ENCODE assay signal across 24 cellular contexts in genomic region chr18:36302676-36303075, GRCh38. TPM values are rescaled to one million over a fixed set of nuclear protein-coding genes. Genes with fewer than 3 reads are reported as not detected.
DNase-seq lines count a peak whose midpoint lies in the region; ATAC-seq, FAIRE-seq and TF ChIP-seq lines count a peak whose summit lies in the region.
"Had no signal": no experiment of that assay in that cellular context is flagged by ENCODE, and none has a peak within 500 bp of the region (broad histone marks: within the 10 kb centered on the region; RNA-seq: fewer than 3 reads in every experiment).

No MANE protein-coding gene starts in this region.

- POLR2A ChIA-PET in GM12878 (lab: Charles Lee): interaction anchor here (0.9 to 6.4 kb wide), 9 partner anchors 9 to 117 kb away, joined by 3 to 51 read pairs (median 6); no protein-coding TSS in a partner anchor

- no peak for FAIRE-seq in GM12878 (lab: Jason Lieb, UNC)
- peak; percentile 74 for FAIRE-seq in keratinocyte (lab: Jason Lieb, UNC)
- FAIRE-seq: endometrium had no signal

- no peaks in the 10 kb centered on the region for H3K9me3 Mint-ChIP-seq in HFFc6
- H3K9me3 Mint-ChIP-seq: activated naive CD4-positive, alpha-beta T cell treated with anti-CD3 and anti-CD28 coated beads, Interleukin-2, amount 50 U/mL, for 72 hours; CD8-positive, alpha-beta memory T cell; natural killer cell treated with Interleukin-12 subunit alpha and Interleukin-12 subunit beta and Interleukin-15 and Interleukin-18, amount 100 ng/mL, for 72 hours; stimulated activated naive CD8-positive, alpha-beta T cell treated with anti-CD3 and anti-CD28 coated beads, Interleukin-15, Interleukin-2, amounts not matched to agents 100 ng/mL and 50 ng/mL, for 24 hours; T-cell had no signal

- peak overlapping the region; percentile 19; the same call in 1 of the 2 replicates for H3K27ac Mint-ChIP-seq in HFFc6
- H3K27ac Mint-ChIP-seq: activated CD8-positive, alpha-beta memory T cell treated with anti-CD3 and anti-CD28 coated beads, Interleukin-2, amount 10 ng/mL, durations not matched to agents 7 days and 5 days; activated naive CD4-positive, alpha-beta T cell treated with anti-CD3 and anti-CD28 coated beads, Interleukin-2, amount 50 U/mL, for 72 hours; CD8-positive, alpha-beta memory T cell; natural killer cell treated with Interleukin-12 subunit alpha and Interleukin-12 subunit beta and Interleukin-15 and Interleukin-18, amount 100 ng/mL, for 72 hours; stimulated activated naive CD8-positive, alpha-beta T cell treated with anti-CD3 and anti-CD28 coated beads, Interleukin-15, Interleukin-2, amounts not matched to agents 100 ng/mL and 50 ng/mL, for 24 hours; T-cell had no signal

- H3K9me3 ChIP-seq in GM12878 (replicated peaks; ENCODE audit: control insufficient read depth, insufficient read depth, low read length) (no peaks in the 10 kb centered on the region), keratinocyte (ENCODE audit: control insufficient read depth, low read depth, low read length) (no peaks in the 10 kb centered on the region), smooth muscle cell (replicated peaks; ENCODE audit: low read depth) (no peaks in the 10 kb centered on the region)
- H3K9me3 ChIP-seq: body of pancreas, colonic mucosa had no signal

- no peaks in the 10 kb centered on the region; the same call in 1 of the 2 replicates for H3K36me3 Mint-ChIP-seq in HFFc6 (ENCODE audit: low read depth)
- H3K36me3 Mint-ChIP-seq: activated CD8-positive, alpha-beta memory T cell treated with anti-CD3 and anti-CD28 coated beads, Interleukin-2, amount 10 ng/mL, durations not matched to agents 7 days and 5 days; activated naive CD4-positive, alpha-beta T cell treated with anti-CD3 and anti-CD28 coated beads, Interleukin-2, amount 50 U/mL, for 72 hours; CD8-positive, alpha-beta memory T cell; natural killer cell treated with Interleukin-12 subunit alpha and Interleukin-12 subunit beta and Interleukin-15 and Interleukin-18, amount 100 ng/mL, for 72 hours; T-cell had no signal

- TF ChIP-seq EP300 in GM12878 (IDR thresholded peaks at IDR 0.05; ENCODE audit: borderline replicate concordance in 1 of 2, control insufficient read depth in 1 of 2, low read depth in 2 of 2, low read length in 2 of 2): no peak

- H3K4me3 ChIP-seq in GM12878 (no peak overlapping the region), keratinocyte (ENCODE audit: control insufficient read depth in 2 of 3, extremely low read depth in 1 of 3, insufficient read depth in 2 of 3, low read depth in 1 of 3, low read length in 3 of 3) (no peak overlapping the region), smooth muscle cell (no peak overlapping the region)
- H3K4me3 ChIP-seq: body of pancreas, colonic mucosa had no signal

- SMC1A ChIA-PET in GM12878 (lab: Charles Lee; ENCODE audit: uncharacterized antibody, unreplicated experiment): interaction anchor here (0.6 to 12.6 kb wide), 18 partner anchors 9 to 286 kb away, joined by 3 to 212 read pairs (median 7); no protein-coding TSS in a partner anchor

- H3K4me2 ChIP-seq in GM12878 (ENCODE audit: control insufficient read depth, insufficient read depth) (0 out of 2 replicates have a peak overlapping the region, but pooled peaks have one; percentile 7), keratinocyte (ENCODE audit: control insufficient read depth, extremely low read depth, insufficient read depth, low read depth, low read length) (no peak overlapping the region), smooth muscle cell (no peak overlapping the region)

- H2AFZ ChIP-seq in GM12878 (ENCODE audit: control insufficient read depth, low read depth, low read length): no peak overlapping the region
- no peak overlapping the region for H2AFZ ChIP-seq in keratinocyte (ENCODE audit: control insufficient read depth, low read length)
- H2AFZ ChIP-seq in smooth muscle cell (ENCODE audit: low read depth): no peak overlapping the region

- H3K9ac ChIP-seq in GM12878 (ENCODE audit: control insufficient read depth, insufficient read depth, low read length) (no peak overlapping the region), keratinocyte (ENCODE audit: control insufficient read depth, extremely low read depth, insufficient read depth, low read length) (no peak overlapping the region), smooth muscle cell (ENCODE audit: low read depth) (no peak overlapping the region)

- H3K36me3 ChIP-seq in GM12878 (ENCODE audit: control insufficient read depth in 2 of 2, insufficient read depth in 2 of 2, low read length in 1 of 2) (no peaks in the 10 kb centered on the region), keratinocyte (ENCODE audit: control insufficient read depth in 2 of 2, extremely low read depth in 1 of 2, insufficient read depth in 2 of 2, low read length in 2 of 2) (no peaks in the 10 kb centered on the region), smooth muscle cell (ENCODE audit: low read depth) (no peaks in the 10 kb centered on the region)
- H3K36me3 ChIP-seq: colonic mucosa had no signal

- intact Hi-C loops in GM12878 (cut with micrococcal nuclease; ENCODE audit: unreplicated experiment): no loop called here

- TF ChIP-seq CTCF in HFFc6 (IDR thresholded peaks at IDR 0.05) (no peak), GM12878 (IDR thresholded peaks at IDR 0.05 in 2 of 3, conservative IDR thresholded peaks at IDR 0.05 in 1 of 3; ENCODE audit: control insufficient read depth in 2 of 3, extremely low read depth in 1 of 3, insufficient read depth in 1 of 3, low read depth in 3 of 3, low read length in 3 of 3) (no peak), keratinocyte (optimal IDR thresholded peaks at IDR 0.05 in 1 of 3, IDR thresholded peaks at IDR 0.05 in 1 of 3, conservative IDR thresholded peaks at IDR 0.05 in 1 of 3; ENCODE audit: extremely low read depth in 1 of 3, insufficient read depth in 2 of 3, low read length in 3 of 3) (no peak), smooth muscle cell (IDR thresholded peaks at IDR 0.05; ENCODE audit: borderline replicate concordance, insufficient read depth, poor library complexity, severe bottlenecking) (no peak)

- no peak for TF ChIP-seq POLR2A in GM12878 (IDR thresholded peaks at IDR 0.05; ENCODE audit: low read depth, low read length)

- peaks cover 82% of the 10 kb centered on the region for H3K4me1 Mint-ChIP-seq in HFFc6 (ENCODE audit: low read depth)
- H3K4me1 Mint-ChIP-seq: activated CD8-positive, alpha-beta memory T cell treated with anti-CD3 and anti-CD28 coated beads, Interleukin-2, amount 10 ng/mL, durations not matched to agents 7 days and 5 days had no signal

- no peaks in the 10 kb centered on the region for H3K9me1 ChIP-seq in keratinocyte (ENCODE audit: control insufficient read depth, extremely low read depth, insufficient read depth, low read length)

- H3K4me3 Mint-ChIP-seq in HFFc6: no peak overlapping the region
- H3K4me3 Mint-ChIP-seq: activated CD8-positive, alpha-beta memory T cell treated with anti-CD3 and anti-CD28 coated beads, Interleukin-2, amount 10 ng/mL, durations not matched to agents 7 days and 5 days; CD8-positive, alpha-beta memory T cell; natural killer cell treated with Interleukin-12 subunit alpha and Interleukin-12 subunit beta and Interleukin-15 and Interleukin-18, amount 100 ng/mL, for 72 hours; stimulated activated naive CD8-positive, alpha-beta T cell treated with anti-CD3 and anti-CD28 coated beads, Interleukin-15, Interleukin-2, amounts not matched to agents 100 ng/mL and 50 ng/mL, for 24 hours; T-cell had no signal

- no peaks in the 10 kb centered on the region; the same call in none of the 2 replicates for H3K27me3 Mint-ChIP-seq in HFFc6 (ENCODE audit: insufficient read depth)

- dilution Hi-C loops in keratinocyte (cut with MboI; ENCODE audit: extremely low pct_ligation_motif_present, low sequenced_read_pairs): no loop called here

- H3K27me3 ChIP-seq in GM12878 (replicated peaks in 1 of 2; ENCODE audit: control insufficient read depth in 2 of 2, insufficient read depth in 2 of 2, low read length in 1 of 2) (peaks cover 0 to 6% of the 10 kb centered on the region in 2 experiments; a peak in 2 of 4 replicates), keratinocyte (ENCODE audit: control insufficient read depth, extremely low read depth, insufficient read depth, low read length) (no peaks in the 10 kb centered on the region), smooth muscle cell (ENCODE audit: low read depth) (no peaks in the 10 kb centered on the region)
- H3K27me3 ChIP-seq: body of pancreas had no signal

- RAD21 ChIA-PET in GM12878 (lab: Charles Lee; ENCODE audit: unreplicated experiment): interaction anchor here (1.0 to 14.2 kb wide), 19 partner anchors 10 to 269 kb away, joined by 3 to 203 read pairs (median 8); no protein-coding TSS in a partner anchor

- TF ChIP-seq RAD21 in GM12878 (IDR thresholded peaks at IDR 0.05; ENCODE audit: insufficient read depth, low read depth, low read length): no peak

- H3K4me1 ChIP-seq in GM12878 (ENCODE audit: control insufficient read depth, insufficient read depth, low read length) (no peaks in the 10 kb centered on the region), keratinocyte (ENCODE audit: control insufficient read depth, extremely low read depth, insufficient read depth, low read length) (peaks cover 9% of the 10 kb centered on the region), smooth muscle cell (ENCODE audit: low read depth) (peaks cover 31% of the 10 kb centered on the region)

- CTCF ChIA-PET in GM12878 (lab: Yijun Ruan, JAX): interaction anchor here (0.6 to 2.3 kb wide), 9 partner anchors 13 to 269 kb away, joined by 3 to 5 read pairs (median 4); no protein-coding TSS in a partner anchor

- in situ Hi-C loops in GM12878 (cut with MboI): no loop called here

- ATAC-seq in GM12878: no peak
- no peak for ATAC-seq in HG03045 (IDR thresholded peaks at IDR 0.05; ENCODE audit: unreplicated experiment)
- ATAC-seq in GM21528 (IDR thresholded peaks at IDR 0.05; ENCODE audit: low FRiP score, unreplicated experiment): no peak
- ATAC-seq: activated CD8-positive, alpha-beta memory T cell treated with anti-CD3 and anti-CD28 coated beads, Interleukin-2, amount 10 ng/mL, durations not matched to agents 7 days and 5 days; activated naive CD4-positive, alpha-beta T cell treated with anti-CD3 and anti-CD28 coated beads, Interleukin-2, amount 50 U/mL, for 72 hours; body of pancreas; natural killer cell treated with Interleukin-12 subunit alpha and Interleukin-12 subunit beta and Interleukin-15 and Interleukin-18, amount 100 ng/mL, for 72 hours; T-cell had no signal

- H4K20me1 ChIP-seq in GM12878 (ENCODE audit: control insufficient read depth, insufficient read depth): no peaks in the 10 kb centered on the region
- H4K20me1 ChIP-seq in keratinocyte (ENCODE audit: control insufficient read depth, extremely low read depth, insufficient read depth, low read length): no peaks in the 10 kb centered on the region
- no peaks in the 10 kb centered on the region for H4K20me1 ChIP-seq in smooth muscle cell (ENCODE audit: low read depth)

- no peak overlapping the region for H3K27ac ChIP-seq in GM12878 (ENCODE audit: control insufficient read depth, insufficient read depth)
- H3K27ac ChIP-seq in keratinocyte (ENCODE audit: control insufficient read depth, insufficient read depth, low read length): no peak overlapping the region
- H3K27ac ChIP-seq in smooth muscle cell (ENCODE audit: low read depth): peak overlapping the region; percentile 41
- H3K27ac ChIP-seq: body of pancreas, colonic mucosa had no signal

- 52% methylated on average over 2 of the region's 2 CpGs for WGBS in GM12878 (ENCODE audit: insufficient coverage, insufficient replicate concordance, low lambda C conversion rate, missing lambda C conversion rate)
- WGBS in smooth muscle cell (ENCODE audit: low lambda C conversion rate): 95% methylated on average over 2 of the region's 2 CpGs

- BruUV-seq in GM12878 (replicated peaks; lab: Mats Ljungman, UMichigan): no TSS peak

- H3K79me2 ChIP-seq in GM12878 (ENCODE audit: control insufficient read depth, insufficient read depth, low read length) (peaks cover 22% of the 10 kb centered on the region), keratinocyte (ENCODE audit: control insufficient read depth, insufficient read depth, low read length) (peaks cover 1% of the 10 kb centered on the region), smooth muscle cell (ENCODE audit: low read depth) (peaks cover 66% of the 10 kb centered on the region)

- DNase-seq in HFFc6 (peak; percentile 31), GM12878 (ENCODE audit: low read depth, low spot score) (no peak), keratinocyte (ENCODE audit: low read depth, low spot score) (no peak), smooth muscle cell (lab: John Stamatoyannopoulos, UW; ENCODE audit: unreplicated experiment) (no peak), NCI-H2196 (lab: John Stamatoyannopoulos, UW; ENCODE audit: unreplicated experiment) (no peak)
- DNase-seq: activated CD4-positive, alpha-beta T cell treated with anti-CD3 and anti-CD28 coated beads for 48 hours; activated CD8-positive, alpha-beta memory T cell treated with anti-CD3 and anti-CD28 coated beads, Interleukin-2, amount 10 ng/mL, durations not matched to agents 7 days and 5 days; body of pancreas; CD8-positive, alpha-beta memory T cell; colonic mucosa; DND-41; mesendoderm; MM.1S; NCI-H1436; NCI-H526 treated with DMSO at 0.1 percent for 48 hours; SHP77; stimulated activated CD4-positive, alpha-beta T cell treated with anti-CD3 and anti-CD28 coated beads, Interleukin-2, amount 100 ng/mL, for 24 hours; T-cell had no signal

- no peaks in the 10 kb centered on the region for H3F3A ChIP-seq in smooth muscle cell (ENCODE audit: low read depth)

RNA-seq across cellular contexts. Expression of gene FHOD3, which starts 5.2 kb away (rescaled TPM):
- total RNA-seq in HFFc6 (2021; fragmentation: NEBNext Ultra II Directional; extraction: Animal tissue kit (Norgen Biotek cat#: 25700)): 10 to 100 TPM; 32.8 to 67.6 (median 61.4) TPM
- 195 and 221 TPM in 2 replicates for total RNA-seq in GM12878 (2013; cell fraction: nucleolus; rRNA removed)
- total RNA-seq in GM12878 (2014; rRNA removed): 10.8 and 13.5 TPM in 2 replicates
- total RNA-seq in GM12878 (2014; rRNA removed; fragmentation: Illumina TruSeq; extraction: Trizol): 10.3 and 11.0 TPM in 2 replicates
- 10.7 and 11.4 TPM in 2 replicates for total RNA-seq in GM12878 (2021)
- 4.8 TPM for polyA plus RNA-seq in GM12878 (2011; ENCODE audit: low read depth)
- polyA plus RNA-seq in GM12878 (2011; rRNA removed): 26.4 and 26.7 TPM in 2 replicates
- 23.5 and 28.8 TPM in 2 replicates for polyA plus RNA-seq in GM12878 (2011; cell fraction: cytosol; rRNA removed)
- polyA plus RNA-seq in GM12878 (2011; cell fraction: nucleus; rRNA removed): 36.3 and 38.1 TPM in 2 replicates
- polyA plus RNA-seq in GM12878 (2012): 5.1 and 7.6 TPM in 2 replicates
- 11.6 and 12.8 TPM in 2 replicates for polyA plus RNA-seq in GM12878 (2014; fragmentation: Illumina TruSeq; extraction: Trizol)
- under 1 TPM; 0.77 to 0.90 TPM for polyA plus RNA-seq in GM12878 (2014; fragmentation: Nextera tagmentation; extraction: Ambion mirVana)
- polyA plus RNA-seq in GM12878 (2014; rRNA removed): 9.6 and 10.0 TPM in 2 replicates
- polyA plus RNA-seq in GM12878 (2016; fragmentation: Nextera tagmentation; extraction: Ambion mirVana): 1 to 10 TPM; 2.0 to 2.4 TPM
- polyA minus RNA-seq in GM12878 (2011; rRNA and poly(A)+ RNA removed): 32.3 and 33.7 TPM in 2 replicates
- 8.4 and 12.8 TPM in 2 replicates for polyA minus RNA-seq in GM12878 (2011; cell fraction: cytosol; rRNA and poly(A)+ RNA removed)
- 31.9 and 49.8 TPM in 2 replicates for polyA minus RNA-seq in GM12878 (2011; cell fraction: nucleus; rRNA and poly(A)+ RNA removed)
- polyA plus RNA-seq in keratinocyte: 6.9 to 13.1 TPM (median 7.7 TPM) in 3 replicates
- polyA plus RNA-seq in keratinocyte (2011; ENCODE audit: low read depth): 2.0 TPM
- 7.4 and 7.7 TPM in 2 replicates for polyA plus RNA-seq in keratinocyte (2011; cell fraction: cytosol; rRNA removed)
- 19.6 and 21.9 TPM in 2 replicates for polyA plus RNA-seq in keratinocyte (2011; cell fraction: nucleus; rRNA removed)
- polyA plus RNA-seq in keratinocyte (2012; ENCODE audit: low replicate concordance): 1.7 and 10.2 TPM in 2 replicates
- 6.4 to 13.6 TPM (median 8.6 TPM) in 3 replicates for polyA minus RNA-seq in keratinocyte
- polyA minus RNA-seq in keratinocyte (2011; cell fraction: cytosol; rRNA and poly(A)+ RNA removed): 4.6 TPM
- 12.5 and 22.2 TPM in 2 replicates for polyA minus RNA-seq in keratinocyte (2011; cell fraction: nucleus; rRNA and poly(A)+ RNA removed)
- 19.4 and 21.8 TPM in 2 replicates for total RNA-seq in smooth muscle cell
- polyA plus RNA-seq in smooth muscle cell: 6.3 and 8.6 TPM in 2 replicates
- total RNA-seq: activated CD8-positive, alpha-beta memory T cell treated with anti-CD3 and anti-CD28 coated beads, Interleukin-2, amount 10 ng/mL, durations not matched to agents 7 days and 5 days; activated naive CD4-positive, alpha-beta T cell treated with anti-CD3 and anti-CD28 coated beads, Interleukin-2, amount 50 U/mL, for 72 hours; CD8-positive, alpha-beta memory T cell; natural killer cell treated with Interleukin-12 subunit alpha and Interleukin-12 subunit beta and Interleukin-15 and Interleukin-18, amount 100 ng/mL, for 72 hours had no signal
- polyA plus RNA-seq: CD8-positive, alpha-beta memory T cell had no signal
